ENCODE assay signal across 19 cellular contexts in the genomic region with DNA sequence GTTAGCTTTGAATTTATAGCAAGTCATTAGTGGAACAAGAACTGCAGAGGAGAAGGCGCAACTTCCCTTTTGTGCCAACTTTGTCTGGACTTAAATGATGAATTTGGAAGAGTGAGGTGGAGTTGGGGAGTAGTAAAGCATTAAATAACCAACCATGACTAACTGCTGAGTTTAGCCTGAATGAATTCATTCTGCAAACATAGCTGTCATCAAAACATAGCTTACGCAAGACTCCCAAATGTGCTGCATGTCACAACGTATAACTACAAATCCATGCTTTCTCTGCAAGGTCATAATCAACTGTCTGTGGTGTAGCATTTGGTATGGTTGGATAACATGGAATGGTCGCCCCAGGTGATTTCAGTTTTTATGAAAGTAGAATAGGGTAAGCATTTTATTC.
DNase-seq lines count a peak whose midpoint lies in the region; ATAC-seq and TF ChIP-seq lines count a peak whose summit lies in the region.
"Had no signal": no experiment of that assay in that cellular context is flagged by ENCODE, and none has a peak within 500 bp of the region (broad histone marks: within the 10 kb centered on the region; RNA-seq: fewer than 3 reads in every experiment).

No MANE protein-coding gene starts in this region.

- no peak overlapping the region for H3K4me2 ChIP-seq in PC-3 (ENCODE audit: low read length)

- no peaks in the 10 kb centered on the region for H3F3A ChIP-seq in PC-3 (ENCODE audit: low read length, unreplicated experiment)

- POLR2A ChIA-PET in PC-3 (lab: Charles Lee; ENCODE audit: unreplicated experiment): no interaction called here

- no peak overlapping the region for H2AFZ ChIP-seq in PC-3 (ENCODE audit: low read length)

- CTCF ChIA-PET in PC-3 (lab: Charles Lee): interaction anchor here (0.6 kb wide), 1 partner anchor 96 kb away, joined by 8 read pairs; no protein-coding TSS in a partner anchor

- intact Hi-C loops in PC-3 (cut with micrococcal nuclease): no loop called here

- H3K4me3 ChIP-seq in PC-3 (ENCODE audit: low read length): no peak overlapping the region
- no peak overlapping the region for H3K4me3 ChIP-seq in epithelial cell of proximal tubule (ENCODE audit: low read depth, low read length)
- no peak overlapping the region for H3K4me3 ChIP-seq in skeletal muscle cell (ENCODE audit: low read depth, low read length)
- H3K4me3 ChIP-seq: GM12878, pancreas, upper lobe of left lung had no signal

- no peaks in the 10 kb centered on the region for H3K36me3 ChIP-seq in PC-3 (ENCODE audit: low read depth, low read length)
- H3K36me3 ChIP-seq: pancreas, upper lobe of left lung had no signal

- no peak overlapping the region for H3K27ac Mint-ChIP-seq in activated naive CD4-positive, alpha-beta T cell treated with anti-CD3 and anti-CD28 coated beads, Interleukin-2, amount 50 U/mL, for 72 hours
- H3K27ac Mint-ChIP-seq: activated CD8-positive, alpha-beta T cell treated with anti-CD3 and anti-CD28 coated beads, Interleukin-2, amount 10 ng/mL, durations not matched to agents 7 days and 5 days; CD14-positive monocyte; stimulated activated naive B cell treated with anti-CD40 and anti-IgM and Interleukin-4, amounts not matched to agents 10 μg/mL and 1 μg/mL and 100 μg/mL, for 72 hours had no signal

- peaks cover 4 to 15% of the 10 kb centered on the region in 2 donors for H3K9me3 Mint-ChIP-seq in activated naive CD4-positive, alpha-beta T cell treated with anti-CD3 and anti-CD28 coated beads, Interleukin-2, amount 50 U/mL, for 72 hours

- no peaks in the 10 kb centered on the region for H3K9me2 ChIP-seq in PC-3 (replicated peaks; ENCODE audit: low read length)

- peaks cover 25 to 47% of the 10 kb centered on the region in 2 donors for H3K36me3 Mint-ChIP-seq in activated naive CD4-positive, alpha-beta T cell treated with anti-CD3 and anti-CD28 coated beads, Interleukin-2, amount 50 U/mL, for 72 hours
- H3K36me3 Mint-ChIP-seq: CD14-positive monocyte had no signal

- no TSS peak for BruUV-seq in PC-3 (replicated peaks; lab: Mats Ljungman, UMichigan)

- TF ChIP-seq CTCF in PC-3 (conservative IDR thresholded peaks at IDR 0.05; ENCODE audit: low read depth, low read length) (no peak), epithelial cell of proximal tubule (conservative IDR thresholded peaks at IDR 0.05; ENCODE audit: low read depth, low read length) (no peak)

- no peaks in the 10 kb centered on the region for H3K79me2 ChIP-seq in PC-3 (ENCODE audit: low read length)

- no peaks in the 10 kb centered on the region for H3K27me3 ChIP-seq in PC-3 (ENCODE audit: low read length)
- H3K27me3 ChIP-seq: pancreas, upper lobe of left lung had no signal

- no peak overlapping the region for H3K9ac ChIP-seq in PC-3 (ENCODE audit: low read length)

- H3K4me1 ChIP-seq in PC-3 (ENCODE audit: insufficient read depth, low read length): peaks cover 5% of the 10 kb centered on the region; the same call in 1 of the 2 replicates
- H3K4me1 ChIP-seq: pancreas, upper lobe of left lung had no signal

- H3K9me3 ChIP-seq in PC-3 (ENCODE audit: low read length): no peaks in the 10 kb centered on the region
- H3K9me3 ChIP-seq: pancreas had no signal

- no peaks in the 10 kb centered on the region for H4K20me1 ChIP-seq in PC-3 (ENCODE audit: low read length)

- ATAC-seq in PC-3 (peak; percentile 40), HG03159 (IDR thresholded peaks at IDR 0.05; ENCODE audit: unreplicated experiment) (no peak), HG03045 (IDR thresholded peaks at IDR 0.05; ENCODE audit: unreplicated experiment) (no peak)
- no peak for ATAC-seq in activated naive CD4-positive, alpha-beta T cell treated with anti-CD3 and anti-CD28 coated beads, Interleukin-2, amount 50 U/mL, for 72 hours
- ATAC-seq: activated CD8-positive, alpha-beta T cell treated with anti-CD3 and anti-CD28 coated beads, Interleukin-2, amount 10 ng/mL, durations not matched to agents 7 days and 5 days; GM12878; HCT116; left lobe of liver; pancreas; stimulated activated naive B cell treated with anti-CD40 and anti-IgM and Interleukin-4, amounts not matched to agents 10 μg/mL and 1 μg/mL and 100 μg/mL, for 72 hours had no signal

- DNase-seq in SIG-M5 treated with dmso at 0.1 percent for 504 hours (lab: John Stamatoyannopoulos, UW; ENCODE audit: unreplicated experiment) (peak; percentile 23), SIG-M5 (lab: John Stamatoyannopoulos, UW) (no peak), PC-3 (peak; percentile 77), epithelial cell of proximal tubule (ENCODE audit: low read depth) (peak; percentile 48), skeletal muscle cell (ENCODE audit: low read depth) (peak; percentile 68)
- no peak for DNase-seq in activated naive CD4-positive, alpha-beta T cell treated with anti-CD3 and anti-CD28 coated beads, Interleukin-2, amount 50 U/mL, for 72 hours (ENCODE audit: low spot score in 2 of 2)
- DNase-seq: activated CD8-positive, alpha-beta T cell treated with anti-CD3 and anti-CD28 coated beads, Interleukin-2, amount 10 ng/mL, durations not matched to agents 7 days and 5 days; hypothalamus; NCI-H1105 treated with DMSO at 0.1 percent for 48 hours; pancreas; stimulated activated naive B cell treated with anti-CD40 and anti-IgM and Interleukin-4, amounts not matched to agents 10 μg/mL and 1 μg/mL and 100 μg/mL, for 72 hours; upper lobe of left lung had no signal

- H3K27ac ChIP-seq in PC-3 (ENCODE audit: low read length): no peak overlapping the region
- H3K27ac ChIP-seq: 22Rv1, pancreas, upper lobe of left lung had no signal

Comparison
In these comparisons a context has a peak if more than half of its experiments do, and no peak if none do; other contexts are left out.
1. DNase-seq: peak in SIG-M5 treated with dmso at 0.1 percent for 504 hours (single experiment), PC-3 (single experiment), epithelial cell of proximal tubule (single experiment) and skeletal muscle cell (single experiment); none in SIG-M5 (single experiment) and activated naive CD4-positive, alpha-beta T cell treated with anti-CD3 and anti-CD28 coated beads, Interleukin-2, amount 50 U/mL, for 72 hours (0 of 2).